9 cellular contexts compared by ENCODE assay signal in genomic region chr13:33284016-33284415, GRCh38. TPM values are rescaled to one million over a fixed set of nuclear protein-coding genes. Genes with fewer than 3 reads are reported as not detected.
A peak's percentile ranks its signal among the peaks of the same experiment; 100 is the strongest.
DNase-seq lines count a peak whose midpoint lies in the region; ATAC-seq, FAIRE-seq and TF ChIP-seq lines count a peak whose summit lies in the region.
"Had no signal": no experiment of that assay in that cellular context is flagged by ENCODE, and none has a peak within 500 bp of the region (broad histone marks: within the 10 kb centered on the region; RNA-seq: fewer than 3 reads in every experiment).

No MANE protein-coding gene starts in this region.

- H3K4me1 ChIP-seq in SK-N-SH (ENCODE audit: control insufficient read depth in 1 of 2, insufficient read depth in 2 of 2, low read depth in 1 of 2, low read length in 1 of 2) (peaks cover 5 to 36% of the 10 kb centered on the region in 2 experiments), endothelial cell of umbilical vein (ENCODE audit: control insufficient read depth, extremely low read depth, insufficient read depth, low read length) (peaks cover 45% of the 10 kb centered on the region), upper lobe of right lung (peaks cover 36% of the 10 kb centered on the region)

- TF ChIP-seq CTCF in SK-N-SH (IDR thresholded peaks at IDR 0.05): no peak
- TF ChIP-seq CTCF in endothelial cell of umbilical vein (IDR thresholded peaks at IDR 0.05; ENCODE audit: extremely low read depth in 1 of 2, insufficient read depth in 1 of 2, low read depth in 1 of 2, low read length in 2 of 2): no peak
- TF ChIP-seq CTCF in upper lobe of right lung (IDR thresholded peaks at IDR 0.05): no peak

- BruUV-seq in endothelial cell of umbilical vein (replicated peaks; lab: Mats Ljungman, UMichigan): no TSS peak

- H3K27me3 ChIP-seq in SK-N-SH (ENCODE audit: insufficient read depth): no peaks in the 10 kb centered on the region
- no peaks in the 10 kb centered on the region for H3K27me3 ChIP-seq in endothelial cell of umbilical vein (ENCODE audit: control insufficient read depth in 2 of 2, insufficient read depth in 2 of 2, low read length in 2 of 2)
- no peaks in the 10 kb centered on the region for H3K27me3 ChIP-seq in upper lobe of right lung

- TF ChIP-seq POLR2A in endothelial cell of umbilical vein (IDR thresholded peaks at IDR 0.05; ENCODE audit: low read depth, low read length): peak; percentile 78

- dilution Hi-C loops in endothelial cell of umbilical vein (cut with MboI; ENCODE audit: extremely low pct_ligation_motif_present, low sequenced_read_pairs): no loop called here

- peak overlapping the region; percentile 63 for H3K4me2 ChIP-seq in SK-N-SH
- peak overlapping the region; percentile 81 for H3K4me2 ChIP-seq in endothelial cell of umbilical vein (ENCODE audit: insufficient read depth, low read length)

- no peak for DNase-seq in SK-N-SH
- peak; percentile 90 for DNase-seq in endothelial cell of umbilical vein (ENCODE audit: low read depth, low spot score)
- DNase-seq in myocyte (ENCODE audit: low read depth): peak; percentile 49
- DNase-seq in upper lobe of right lung: no peak
- DNase-seq in activated T-cell treated with anti-CD3 and anti-CD28 coated beads, Interleukin-2, amount 50 U/mL, for 24 hours: no peak
- no peak for DNase-seq in GM19240 (ENCODE audit: insufficient read length, low spot score)
- DNase-seq: activated naive CD4-positive, alpha-beta T cell treated with anti-CD3 and anti-CD28 coated beads, Interleukin-2, amount 50 U/mL, for 16 hours had no signal

- peaks cover 18% of the 10 kb centered on the region for H3K4me1 Mint-ChIP-seq in activated T-cell treated with anti-CD3 and anti-CD28 coated beads, Interleukin-2, amount 50 U/mL, for 24 hours (ENCODE audit: low read depth)

- H3K36me3 Mint-ChIP-seq in activated T-cell treated with anti-CD3 and anti-CD28 coated beads, Interleukin-2, amount 50 U/mL, for 24 hours (ENCODE audit: low read depth): no peaks in the 10 kb centered on the region

- no peak overlapping the region for H2AFZ ChIP-seq in SK-N-SH (ENCODE audit: low read depth)
- no peak overlapping the region for H2AFZ ChIP-seq in endothelial cell of umbilical vein (ENCODE audit: low read depth, low read length)

- H3K9me2 ChIP-seq in SK-N-SH: no peaks in the 10 kb centered on the region

- H3F3A ChIP-seq in SK-N-SH (replicated peaks; ENCODE audit: insufficient read depth): peaks cover 54% of the 10 kb centered on the region

- H3K27me3 Mint-ChIP-seq in activated T-cell treated with anti-CD3 and anti-CD28 coated beads, Interleukin-2, amount 50 U/mL, for 24 hours: peaks cover 63% of the 10 kb centered on the region

- WGBS in SK-N-SH (ENCODE audit: low lambda C conversion rate): 61% methylated on average over 1 of the region's 1 CpG

- no peak for TF ChIP-seq RAD21 in SK-N-SH (IDR thresholded peaks at IDR 0.05; ENCODE audit: low read length)

- H3K9me1 ChIP-seq in endothelial cell of umbilical vein (replicated peaks; ENCODE audit: control insufficient read depth, extremely low read depth, insufficient read depth, low read length): no peaks in the 10 kb centered on the region

- no peak for ATAC-seq in SK-N-SH treated with all-trans-retinoic acid at 6 μM for 48 hours
- peak; percentile 13 for ATAC-seq in upper lobe of right lung
- no peak for ATAC-seq in GM18498 (IDR thresholded peaks at IDR 0.05; ENCODE audit: unreplicated experiment)

- no peaks in the 10 kb centered on the region for H3K36me3 ChIP-seq in SK-N-SH (replicated peaks in 1 of 2; ENCODE audit: control insufficient read depth in 1 of 2, insufficient read depth in 2 of 2, low read length in 1 of 2)
- H3K36me3 ChIP-seq in endothelial cell of umbilical vein (ENCODE audit: control insufficient read depth in 2 of 2, extremely low read depth in 1 of 2, insufficient read depth in 2 of 2, low read length in 2 of 2): peaks cover 0 to 6% of the 10 kb centered on the region in 2 experiments
- no peaks in the 10 kb centered on the region for H3K36me3 ChIP-seq in upper lobe of right lung

- peak overlapping the region in 1 of 2 experiments; percentile 93; a peak in 2 of 4 replicates for H3K27ac ChIP-seq in SK-N-SH (ENCODE audit: low read depth in 2 of 2, low read length in 1 of 2)
- H3K27ac ChIP-seq in endothelial cell of umbilical vein (ENCODE audit: insufficient read depth, low read depth, low read length): peak overlapping the region; percentile 99
- H3K27ac ChIP-seq in upper lobe of right lung: peak overlapping the region; percentile 91

- intact Hi-C loops in endothelial cell of umbilical vein (cut with micrococcal nuclease): loop anchor here (1.0 to 10.0 kb wide), 4 partner anchors 79 to 871 kb away; no protein-coding TSS in a partner anchor
- intact Hi-C loops in upper lobe of right lung (cut with DNase I): no loop called here

- peak; percentile 86 for FAIRE-seq in endothelial cell of umbilical vein (lab: Jason Lieb, UNC)

- no peaks in the 10 kb centered on the region for H4K20me1 ChIP-seq in SK-N-SH (ENCODE audit: insufficient read depth)
- H4K20me1 ChIP-seq in endothelial cell of umbilical vein (replicated peaks; ENCODE audit: control insufficient read depth, extremely low read depth, insufficient read depth, low read length): no peaks in the 10 kb centered on the region

- no peak overlapping the region for H3K4me3 Mint-ChIP-seq in activated T-cell treated with anti-CD3 and anti-CD28 coated beads, Interleukin-2, amount 50 U/mL, for 24 hours

- no peaks in the 10 kb centered on the region for H3K9me3 ChIP-seq in SK-N-SH
- H3K9me3 ChIP-seq in endothelial cell of umbilical vein (replicated peaks; ENCODE audit: control insufficient read depth, insufficient read depth, low read length): no peaks in the 10 kb centered on the region
- H3K9me3 ChIP-seq in upper lobe of right lung: no peaks in the 10 kb centered on the region

- H3K27ac Mint-ChIP-seq in activated T-cell treated with anti-CD3 and anti-CD28 coated beads, Interleukin-2, amount 50 U/mL, for 24 hours: no peak overlapping the region

- CTCF ChIA-PET in SK-N-SH (lab: Yijun Ruan, JAX) (no interaction called here), endothelial cell of umbilical vein (lab: Charles Lee) (interaction anchor here (1.5 to 4.8 kb wide), 4 partner anchors 14 to 56 kb away, joined by 4 to 38 read pairs (median 5); no protein-coding TSS in a partner anchor)

- POLR2A ChIA-PET in SK-N-SH (lab: Yijun Ruan, JAX): no interaction called here
- POLR2A ChIA-PET in endothelial cell of umbilical vein (lab: Charles Lee): interaction anchor here (1.9 kb wide), 1 partner anchor 33 kb away, joined by 9 read pairs; no protein-coding TSS in a partner anchor

- H3K4me3 ChIP-seq in SK-N-SH (ENCODE audit: low read depth in 2 of 2, low read length in 1 of 2) (peak overlapping the region; percentile 59 to 66; a peak in 3 of 4 replicates), endothelial cell of umbilical vein (replicated peaks in 1 of 3; ENCODE audit: insufficient read depth in 1 of 3, low read depth in 1 of 3, low read length in 3 of 3) (peak overlapping the region; percentile 27 to 98 (median 88)), upper lobe of right lung (peak overlapping the region; percentile 71)

- H3K9me3 Mint-ChIP-seq in activated T-cell treated with anti-CD3 and anti-CD28 coated beads, Interleukin-2, amount 50 U/mL, for 24 hours: no peaks in the 10 kb centered on the region

- H3K9ac ChIP-seq in SK-N-SH: peak overlapping the region; percentile 81
- peak overlapping the region; percentile 100 for H3K9ac ChIP-seq in endothelial cell of umbilical vein (replicated peaks; ENCODE audit: extremely low read depth, insufficient read depth, low read length)

- no peak for TF ChIP-seq EP300 in SK-N-SH (IDR thresholded peaks at IDR 0.05; ENCODE audit: borderline replicate concordance in 1 of 2, low read depth in 1 of 2, low read length in 1 of 2)

- peaks cover 54% of the 10 kb centered on the region for H3K79me2 ChIP-seq in SK-N-SH (ENCODE audit: insufficient read depth)
- H3K79me2 ChIP-seq in endothelial cell of umbilical vein (ENCODE audit: control insufficient read depth, insufficient read depth, low read length): peaks cover 57% of the 10 kb centered on the region

TF ChIP-seq in SK-N-SH, 30 proteins besides CTCF, POLR2A, EP300 and RAD21 (continues in another document):
- no peak for TF ChIP-seq POLR2AphosphoS5 (IDR thresholded peaks at IDR 0.05; ENCODE audit: low read depth, low read length)

TF ChIP-seq in endothelial cell of umbilical vein, 7 proteins besides CTCF, POLR2A, EP300 and RAD21:
- no peak for TF ChIP-seq MAX (IDR thresholded peaks at IDR 0.05; ENCODE audit: insufficient read depth, insufficient read length)
- peak; percentile 39 for TF ChIP-seq GATA2 (IDR thresholded peaks at IDR 0.05; ENCODE audit: insufficient read depth, insufficient read length, low read depth, low read length)
- peak; percentile 46 for TF ChIP-seq FOS (IDR thresholded peaks at IDR 0.05; ENCODE audit: borderline replicate concordance, insufficient read depth, low read length)
- TF ChIP-seq POLR2AphosphoS5 (IDR thresholded peaks at IDR 0.05; ENCODE audit: insufficient read depth, low read depth, low read length): peak; percentile 64
- peak; percentile 93 for TF ChIP-seq JUN (IDR thresholded peaks at IDR 0.05; ENCODE audit: borderline replicate concordance, insufficient read depth, insufficient read length, low read depth)

RNA-seq across cellular contexts. Expression of gene STARD13, which starts 1.5 kb away (rescaled TPM):
- polyA plus RNA-seq in SK-N-SH (2012; rRNA removed): 5.7 and 6.6 TPM in 2 replicates
- polyA plus RNA-seq in SK-N-SH (2012; cell fraction: cytosol; rRNA removed): 4.8 TPM in 2 replicates
- 11.0 and 14.0 TPM in 2 replicates for polyA plus RNA-seq in SK-N-SH (2012; cell fraction: nucleus; rRNA removed)
- 41.1 and 47.7 TPM in 2 replicates for total RNA-seq in endothelial cell of umbilical vein
- polyA plus RNA-seq in endothelial cell of umbilical vein: 8.0 and 11.0 TPM in 2 replicates
- polyA plus RNA-seq in endothelial cell of umbilical vein (2011; cell fraction: cytosol; rRNA removed): 13.2 and 15.3 TPM in 2 replicates
- 59.5 and 61.4 TPM in 2 replicates for polyA plus RNA-seq in endothelial cell of umbilical vein (2011; cell fraction: nucleus; rRNA removed)
- 22.6 and 22.8 TPM in 2 replicates for polyA plus RNA-seq in endothelial cell of umbilical vein (2012)
- polyA minus RNA-seq in endothelial cell of umbilical vein: 107 and 123 TPM in 2 replicates
- 2.3 TPM for polyA minus RNA-seq in endothelial cell of umbilical vein (2011; cell fraction: cytosol; rRNA and poly(A)+ RNA removed)
- polyA minus RNA-seq in endothelial cell of umbilical vein (2011; cell fraction: nucleus; rRNA and poly(A)+ RNA removed): 324 and 411 TPM in 2 replicates
- 28.6 and 41.7 TPM in 2 replicates for total RNA-seq in myocyte
- 27.1 TPM for polyA plus RNA-seq in myocyte (2012)
- 60.4 TPM for total RNA-seq in upper lobe of right lung

Comparison
In these comparisons a context has a peak if more than half of its experiments do, and no peak if none do; other contexts are left out.
1. DNase-seq: peak in endothelial cell of umbilical vein (single experiment) and myocyte (single experiment); none in SK-N-SH (single experiment), upper lobe of right lung (single experiment), activated T-cell treated with anti-CD3 and anti-CD28 coated beads, Interleukin-2, amount 50 U/mL, for 24 hours (single experiment) and GM19240 (single experiment).
2. Peak in every context shown above with its lines, with median percentiles within 50 percentile points of each other: H3K4me3 ChIP-seq.